Comparison of ENCODE assay signal across 11 cellular contexts in the genomic region with DNA sequence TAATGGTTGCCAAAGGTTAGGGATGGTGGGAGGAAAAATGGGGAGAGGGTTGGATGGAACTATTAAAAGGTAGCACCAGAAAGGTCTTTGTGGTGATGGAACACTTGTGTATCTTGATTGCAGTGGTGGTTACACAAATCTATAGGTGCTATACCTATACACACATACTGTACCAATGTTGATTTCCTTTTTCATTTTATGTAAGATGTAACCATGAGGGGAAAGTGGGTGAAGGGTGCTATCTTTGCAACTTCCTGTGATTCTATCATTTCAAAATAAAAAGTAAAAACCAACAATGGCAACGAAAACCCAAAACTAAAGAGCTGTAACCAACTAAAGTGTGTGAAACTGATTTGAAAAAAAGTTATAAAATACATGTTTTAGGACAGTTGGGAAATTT. TPM values are rescaled to one million over a fixed set of nuclear protein-coding genes. Genes with fewer than 3 reads are reported as not detected.
DNase-seq lines count a peak whose midpoint lies in the region; ATAC-seq, FAIRE-seq and TF ChIP-seq lines count a peak whose summit lies in the region.
"Had no signal": no experiment of that assay in that cellular context is flagged by ENCODE, and none has a peak within 500 bp of the region (broad histone marks: within the 10 kb centered on the region; RNA-seq: fewer than 3 reads in every experiment).

No MANE protein-coding gene starts in this region.

- H3K4me3 Mint-ChIP-seq in activated T-cell treated with anti-CD3 and anti-CD28 coated beads, Interleukin-2, amount 50 U/mL, for 24 hours, result peak overlapping the region; percentile 85
- H3K4me3 Mint-ChIP-seq in endodermal cell, result peak overlapping the region; percentile 85

- CTCF ChIA-PET in Panc1 (lab: Charles Lee), result no interaction called here

- H3K9me3 Mint-ChIP-seq in activated T-cell treated with anti-CD3 and anti-CD28 coated beads, Interleukin-2, amount 50 U/mL, for 24 hours, result peaks cover 56% of the 10 kb centered on the region
- H3K9me3 Mint-ChIP-seq in endodermal cell, result peaks cover 42% of the 10 kb centered on the region

- no peaks in the 10 kb centered on the region for H3K27me3 Mint-ChIP-seq in activated T-cell treated with anti-CD3 and anti-CD28 coated beads, Interleukin-2, amount 50 U/mL, for 24 hours
- H3K27me3 Mint-ChIP-seq in endodermal cell (ENCODE audit: insufficient read depth), result no peaks in the 10 kb centered on the region

- ATAC-seq in Panc1, result no peak
- ATAC-seq in HG02763 (IDR thresholded peaks at IDR 0.05; ENCODE audit: unreplicated experiment), result no peak

- H3K4me3 ChIP-seq in Panc1 (ENCODE audit: low read depth in 2 of 2, low read length in 2 of 2) (no peak overlapping the region), endodermal cell (ENCODE audit: low read length) (peak overlapping the region; percentile 89), skeletal muscle cell (ENCODE audit: low read depth, low read length) (peak overlapping the region; percentile 87)

- H3K27me3 ChIP-seq in Panc1 (ENCODE audit: control insufficient read depth, insufficient read depth, low read length) (no peaks in the 10 kb centered on the region), endodermal cell (ENCODE audit: control insufficient read depth, insufficient read depth, low read length, poor library complexity, severe bottlenecking) (no peaks in the 10 kb centered on the region)
- H3K27me3 ChIP-seq: brain microvascular endothelial cell, esophagus squamous epithelium, neutrophil had no signal

- H3K36me3 Mint-ChIP-seq in activated T-cell treated with anti-CD3 and anti-CD28 coated beads, Interleukin-2, amount 50 U/mL, for 24 hours (ENCODE audit: low read depth), result peaks cover 81% of the 10 kb centered on the region
- peaks cover 51% of the 10 kb centered on the region for H3K36me3 Mint-ChIP-seq in endodermal cell (ENCODE audit: low read depth)

- no peak for DNase-seq in activated T-cell treated with anti-CD3 and anti-CD28 coated beads, Interleukin-2, amount 50 U/mL, for 24 hours
- no peak for DNase-seq in activated T-cell treated with anti-CD3 and anti-CD28 coated beads for 4 hours
- no peak for DNase-seq in Panc1 (ENCODE audit: low read depth, low spot score)
- no peak for DNase-seq in endodermal cell
- no peak for DNase-seq in skeletal muscle cell (ENCODE audit: low read depth)
- no peak for DNase-seq in NCI-H1048 (lab: John Stamatoyannopoulos, UW)
- no peak for DNase-seq in GM19239 (ENCODE audit: insufficient read length, low spot score)
- DNase-seq: esophagus squamous epithelium had no signal

- H3K9me3 ChIP-seq in Panc1 (ENCODE audit: control insufficient read depth, insufficient read depth, low read depth, low read length) (peaks cover 37% of the 10 kb centered on the region), endodermal cell (ENCODE audit: control insufficient read depth, low read length) (peaks cover 15% of the 10 kb centered on the region)

- no peak for TF ChIP-seq CTCF in Panc1 (IDR thresholded peaks at IDR 0.05)
- TF ChIP-seq CTCF in endodermal cell (conservative IDR thresholded peaks at IDR 0.05), result no peak

- intact Hi-C loops in Panc1 (cut with micrococcal nuclease; ENCODE audit: unreplicated experiment), result no loop called here

- POLR2A ChIA-PET in Panc1 (lab: Charles Lee), result interaction anchor here (0.6 kb wide), 1 partner anchor 115 kb away, joined by 20 read pairs; no protein-coding TSS in a partner anchor

- H3K4me1 ChIP-seq in Panc1 (ENCODE audit: control insufficient read depth, insufficient read depth, low read length), result no peaks in the 10 kb centered on the region
- no peaks in the 10 kb centered on the region for H3K4me1 ChIP-seq in endodermal cell (ENCODE audit: control insufficient read depth, insufficient read depth, low read length)

- H3K4me1 Mint-ChIP-seq in activated T-cell treated with anti-CD3 and anti-CD28 coated beads, Interleukin-2, amount 50 U/mL, for 24 hours (ENCODE audit: low read depth), result peaks cover 17% of the 10 kb centered on the region
- no peaks in the 10 kb centered on the region for H3K4me1 Mint-ChIP-seq in endodermal cell

- H3K27ac ChIP-seq in Panc1 (ENCODE audit: low read length), result peak overlapping the region; percentile 88; the same call in 1 of the 2 replicates
- H3K27ac ChIP-seq in endodermal cell (ENCODE audit: low read depth, low read length), result no peak overlapping the region
- H3K27ac ChIP-seq: neutrophil had no signal

- FAIRE-seq in GM19239 (lab: Jason Lieb, UNC), result no peak

- 67 to 92% methylated on average over 1 of the region's 1 CpG for WGBS in endodermal cell (ENCODE audit: insufficient coverage in 1 of 2, insufficient read length in 1 of 2), 2 experiments

- in situ Hi-C loops in Panc1 (cut with HindIII; ENCODE audit: low pct_unique_long_range_greater_than_20kb, low sequenced_read_pairs), result no loop called here

- peaks cover 9% of the 10 kb centered on the region; the same call in 1 of the 2 replicates for H3K36me3 ChIP-seq in Panc1 (ENCODE audit: control insufficient read depth, insufficient read depth, low read length)
- peaks cover 40% of the 10 kb centered on the region for H3K36me3 ChIP-seq in endodermal cell (ENCODE audit: control insufficient read depth, insufficient read depth, low read length)

- H3K27ac Mint-ChIP-seq in activated T-cell treated with anti-CD3 and anti-CD28 coated beads, Interleukin-2, amount 50 U/mL, for 24 hours, result no peak overlapping the region
- H3K27ac Mint-ChIP-seq in endodermal cell, result no peak overlapping the region

- no TSS peak for BruUV-seq in Panc1 (replicated peaks; lab: Mats Ljungman, UMichigan)

- no peak overlapping the region for H3K9ac ChIP-seq in endodermal cell (ENCODE audit: extremely low read depth, low read length, poor library complexity, severe bottlenecking)

RNA-seq across cellular contexts. Expression of gene ZNF35, which starts 0.8 kb away (rescaled TPM):
- total RNA-seq in Panc1 (2021; ENCODE audit: unreplicated experiment) (9.3 TPM), endodermal cell (10 to 100 TPM; 16.0 to 16.6 TPM)
- 5.5 TPM for polyA plus RNA-seq in Panc1 (2012; ENCODE audit: insufficient read length)
- 16.3 TPM for polyA plus RNA-seq in endodermal cell (2013, experiment 1 of 2)
- 13.7 TPM for polyA plus RNA-seq in endodermal cell (2013, experiment 2 of 2)

RNA-seq across cellular contexts. Expression of gene ZNF197, which starts 22.9 kb away (rescaled TPM):
- total RNA-seq in Panc1 (2021; ENCODE audit: unreplicated experiment) (7.0 TPM), endodermal cell (10 to 100 TPM; 22.7 to 31.9 TPM)
- 4.1 TPM for polyA plus RNA-seq in Panc1 (2012; ENCODE audit: insufficient read length)
- 33.3 TPM for polyA plus RNA-seq in endodermal cell (2013, experiment 1 of 2)
- polyA plus RNA-seq in endodermal cell (2013, experiment 2 of 2), result 34.1 TPM

Comparison
In these comparisons a context has a peak if more than half of its experiments do, and no peak if none do; other contexts are left out.
1. H3K4me3 ChIP-seq: peak in endodermal cell (single experiment) and skeletal muscle cell (single experiment); none in Panc1 (0 of 2).